8 cellular contexts compared by ENCODE assay signal in genomic region chr21:33894736-33895288, GRCh38. TPM values are rescaled to one million over a fixed set of nuclear protein-coding genes. Genes with fewer than 3 reads are reported as not detected.
A peak's percentile ranks its signal among the peaks of the same experiment; 100 is the strongest.
DNase-seq lines count a peak whose midpoint lies in the region; ATAC-seq and TF ChIP-seq lines count a peak whose summit lies in the region.

No MANE protein-coding gene starts in this region.

- peaks cover 13% of the 10 kb centered on the region for H3K4me1 Mint-ChIP-seq in Calu3 (ENCODE audit: low read depth, unreplicated experiment)
- H3K4me1 Mint-ChIP-seq in nephron progenitor cell, result peaks cover 45% of the 10 kb centered on the region
- H3K4me1 Mint-ChIP-seq in stimulated activated naive B cell treated with anti-CD40 and anti-IgM and Interleukin-4, amounts not matched to agents 10 μg/mL and 1 μg/mL and 100 μg/mL, for 72 hours, result peaks cover 9% of the 10 kb centered on the region in 2 donors

- H3K27me3 ChIP-seq in Panc1 (ENCODE audit: control insufficient read depth, insufficient read depth, low read length), result no peaks in the 10 kb centered on the region

- H3K9me3 Mint-ChIP-seq in Calu3 (ENCODE audit: low read depth, unreplicated experiment) (no peaks in the 10 kb centered on the region), nephron progenitor cell (no peaks in the 10 kb centered on the region)
- H3K9me3 Mint-ChIP-seq in stimulated activated naive B cell treated with anti-CD40 and anti-IgM and Interleukin-4, amounts not matched to agents 10 μg/mL and 1 μg/mL and 100 μg/mL, for 72 hours, result no peaks in the 10 kb centered on the region

- peak overlapping the region; percentile 48; the same call in 1 of the 2 replicates for H3K27ac ChIP-seq in Panc1 (ENCODE audit: low read length)

- intact Hi-C loops in Calu3 (cut with micrococcal nuclease; ENCODE audit: unreplicated experiment), result no loop called here
- intact Hi-C loops in Panc1 (cut with micrococcal nuclease; ENCODE audit: unreplicated experiment), result no loop called here

- TF ChIP-seq CTCF in Calu3 (IDR thresholded peaks at IDR 0.05; ENCODE audit: unreplicated experiment), result peak; percentile 22
- TF ChIP-seq CTCF in Panc1 (IDR thresholded peaks at IDR 0.05), result peak; percentile 75
- peak; percentile 91 for TF ChIP-seq CTCF in fibroblast of the aortic adventitia (IDR thresholded peaks at IDR 0.05; ENCODE audit: insufficient read depth, low read length)
- peak; percentile 41 for TF ChIP-seq CTCF in nephron progenitor cell (IDR thresholded peaks at IDR 0.05)

- peak overlapping the region; percentile 62 for H3K4me3 Mint-ChIP-seq in Calu3 (ENCODE audit: low read depth, unreplicated experiment)
- H3K4me3 Mint-ChIP-seq in nephron progenitor cell, result peak overlapping the region; percentile 66
- H3K4me3 Mint-ChIP-seq in stimulated activated naive B cell treated with anti-CD40 and anti-IgM and Interleukin-4, amounts not matched to agents 10 μg/mL and 1 μg/mL and 100 μg/mL, for 72 hours, result peak overlapping the region; percentile 30 to 79

- POLR2A ChIA-PET in Panc1 (lab: Charles Lee), result interaction anchor here (0.6 kb wide), 1 partner anchor 165 kb away, joined by 3 read pairs; no protein-coding TSS in a partner anchor

- H3K36me3 Mint-ChIP-seq in Calu3 (ENCODE audit: insufficient read depth, unreplicated experiment), result no peaks in the 10 kb centered on the region
- peaks cover 3% of the 10 kb centered on the region for H3K36me3 Mint-ChIP-seq in nephron progenitor cell (ENCODE audit: low read depth)
- H3K36me3 Mint-ChIP-seq in stimulated activated naive B cell treated with anti-CD40 and anti-IgM and Interleukin-4, amounts not matched to agents 10 μg/mL and 1 μg/mL and 100 μg/mL, for 72 hours, result peaks cover 4 to 9% of the 10 kb centered on the region in 2 donors

- ATAC-seq in Panc1 (peak; percentile 96), HG03565 (IDR thresholded peaks at IDR 0.05; ENCODE audit: unreplicated experiment) (no peak)
- peak; percentile 90 to 93 for ATAC-seq in stimulated activated naive B cell treated with anti-CD40 and anti-IgM and Interleukin-4, amounts not matched to agents 10 μg/mL and 1 μg/mL and 100 μg/mL, for 72 hours (replicated peaks)

- H3K4me1 ChIP-seq in Panc1 (ENCODE audit: control insufficient read depth, insufficient read depth, low read length), result no peaks in the 10 kb centered on the region; the same call in 1 of the 2 replicates

- no TSS peak for BruUV-seq in Calu3 (replicated peaks; lab: Mats Ljungman, UMichigan)
- BruUV-seq in Panc1 (replicated peaks; lab: Mats Ljungman, UMichigan), result no TSS peak

- no peaks in the 10 kb centered on the region for H3K36me3 ChIP-seq in Panc1 (ENCODE audit: control insufficient read depth, insufficient read depth, low read length)

- peak overlapping the region; percentile 60 for H3K27ac Mint-ChIP-seq in Calu3 (ENCODE audit: unreplicated experiment)
- H3K27ac Mint-ChIP-seq in nephron progenitor cell, result no peak overlapping the region
- no peak overlapping the region for H3K27ac Mint-ChIP-seq in stimulated activated naive B cell treated with anti-CD40 and anti-IgM and Interleukin-4, amounts not matched to agents 10 μg/mL and 1 μg/mL and 100 μg/mL, for 72 hours

- in situ Hi-C loops in Panc1 (cut with HindIII; ENCODE audit: low pct_unique_long_range_greater_than_20kb, low sequenced_read_pairs), result no loop called here

- H3K4me3 ChIP-seq in Panc1 (ENCODE audit: low read depth in 2 of 2, low read length in 2 of 2) (peak overlapping the region; percentile 7 to 33; a peak in 3 of 4 replicates), fibroblast of the aortic adventitia (ENCODE audit: low read depth, low read length) (peak overlapping the region; percentile 57)

- CTCF ChIA-PET in Calu3 (lab: Charles Lee) (interaction anchor here (0.5 to 1.2 kb wide), 3 partner anchors 289 to 442 kb away, joined by 4 to 11 read pairs (median 4); no protein-coding TSS in a partner anchor), Panc1 (lab: Charles Lee) (interaction anchor here (0.5 to 1.4 kb wide), 2 partner anchors 40 to 249 kb away, joined by 3 read pairs; no protein-coding TSS in a partner anchor)

- DNase-seq in Calu3, result peak; percentile 71
- peak; percentile 79 for DNase-seq in HuH-7 (ENCODE audit: low spot score)
- DNase-seq in Panc1 (ENCODE audit: low read depth, low spot score), result no peak
- DNase-seq in activated T-helper 1 cell treated with Interleukin-2 at 50 U/mL for 16 hours (ENCODE audit: low read depth), result peak; percentile 29
- peak; percentile 89 for DNase-seq in fibroblast of the aortic adventitia (ENCODE audit: low read depth)
- DNase-seq in nephron progenitor cell, result peak; percentile 81
- peak; percentile 40 for DNase-seq in stimulated activated naive B cell treated with anti-CD40 and anti-IgM and Interleukin-4, amounts not matched to agents 10 μg/mL and 1 μg/mL and 100 μg/mL, for 72 hours

- no peaks in the 10 kb centered on the region for H3K9me3 ChIP-seq in Panc1 (ENCODE audit: control insufficient read depth, insufficient read depth, low read depth, low read length)

- H3K27me3 Mint-ChIP-seq in Calu3 (ENCODE audit: unreplicated experiment) (no peaks in the 10 kb centered on the region), nephron progenitor cell (ENCODE audit: low read depth, poor library complexity) (peaks cover 6% of the 10 kb centered on the region)
- H3K27me3 Mint-ChIP-seq in stimulated activated naive B cell treated with anti-CD40 and anti-IgM and Interleukin-4, amounts not matched to agents 10 μg/mL and 1 μg/mL and 100 μg/mL, for 72 hours, result peaks cover 16% of the 10 kb centered on the region in 2 donors

RNA-seq across cellular contexts. Expression of gene ATP5PO, which starts 20.8 kb away (rescaled TPM):
- 125 and 130 TPM in 2 replicates for total RNA-seq in Calu3 (2022)
- 190 TPM for total RNA-seq in Panc1 (2021; ENCODE audit: unreplicated experiment)
- 219 TPM for polyA plus RNA-seq in Panc1 (2012; ENCODE audit: insufficient read length)
- total RNA-seq in fibroblast of the aortic adventitia (ENCODE audit: low replicate concordance), result 107 and 304 TPM in 2 replicates

Comparison
In these comparisons a context has a peak if more than half of its experiments do, and no peak if none do; other contexts are left out.
1. CTCF ChIP-seq: peak in every context shown above with its lines; median percentile 91 in fibroblast of the aortic adventitia; 75 in Panc1; 41 in nephron progenitor cell; 22 in Calu3.